Comparison of ENCODE assay signal across 9 cellular contexts in genomic region chr4:3767569-3768288, GRCh38. TPM values are rescaled to one million over a fixed set of nuclear protein-coding genes. Genes with fewer than 3 reads are reported as not detected.
A peak's percentile ranks its signal among the peaks of the same experiment; 100 is the strongest.
DNase-seq lines count a peak whose midpoint lies in the region; ATAC-seq and TF ChIP-seq lines count a peak whose summit lies in the region.
"Had no signal": no experiment of that assay in that cellular context is flagged by ENCODE, and none has a peak within 500 bp of the region (broad histone marks: within the 10 kb centered on the region; RNA-seq: fewer than 3 reads in every experiment).

No MANE protein-coding gene starts in this region.

- H3K9me3 Mint-ChIP-seq in activated naive CD8-positive, alpha-beta T cell treated with anti-CD3 and anti-CD28 coated beads, Interleukin-2, amount 50 U/mL, for 24 hours: no peaks in the 10 kb centered on the region

- no peak overlapping the region for H3K4me3 ChIP-seq in prostate gland

- H3K4me1 ChIP-seq in prostate gland (replicated peaks): no peaks in the 10 kb centered on the region

- peak; percentile 32 for DNase-seq in stimulated activated CD4-positive, alpha-beta T cell treated with anti-CD3 and anti-CD28 coated beads, Interleukin-15, amount 100 ng/mL, for 24 hours
- no peak for DNase-seq in stimulated activated CD4-positive, alpha-beta T cell treated with anti-CD3 and anti-CD28 coated beads, Interleukin-4, amount 100 ng/mL, for 24 hours
- no peak for DNase-seq in activated naive CD8-positive, alpha-beta T cell treated with anti-CD3 and anti-CD28 coated beads, Interleukin-2, amount 50 U/mL, for 24 hours
- DNase-seq in left kidney (ENCODE audit: low read depth, low spot score) (peak; percentile 84), medulla oblongata (ENCODE audit: extremely low spot score) (no peak), retina (no peak), prostate gland (ENCODE audit: low spot score) (no peak)

- H3K9me3 ChIP-seq in prostate gland: no peaks in the 10 kb centered on the region

- peaks cover 1% of the 10 kb centered on the region for H3K36me3 Mint-ChIP-seq in activated naive CD8-positive, alpha-beta T cell treated with anti-CD3 and anti-CD28 coated beads, Interleukin-2, amount 50 U/mL, for 24 hours (ENCODE audit: low read depth)

- H3K27ac Mint-ChIP-seq in activated naive CD8-positive, alpha-beta T cell treated with anti-CD3 and anti-CD28 coated beads, Interleukin-2, amount 50 U/mL, for 24 hours: no peak overlapping the region

- intact Hi-C loops in prostate gland (cut with DNase I): no loop called here

- no peak for ATAC-seq in activated naive CD8-positive, alpha-beta T cell treated with anti-CD3 and anti-CD28 coated beads, Interleukin-2, amount 50 U/mL, for 24 hours
- ATAC-seq in HG02759 (IDR thresholded peaks at IDR 0.05; ENCODE audit: unreplicated experiment): no peak
- ATAC-seq: right cardiac atrium had no signal

- peak in 1 of 4 experiments; percentile 21 for TF ChIP-seq CTCF in prostate gland (IDR thresholded peaks at IDR 0.05)

- no peak for TF ChIP-seq POLR2A in prostate gland (IDR thresholded peaks at IDR 0.05)

- H3K4me3 Mint-ChIP-seq in activated naive CD8-positive, alpha-beta T cell treated with anti-CD3 and anti-CD28 coated beads, Interleukin-2, amount 50 U/mL, for 24 hours: peak overlapping the region; percentile 35

- 15% methylated on average over 37 of the region's 58 CpGs for WGBS in prostate gland

- peaks cover 6% of the 10 kb centered on the region for H3K27me3 ChIP-seq in prostate gland (replicated peaks; ENCODE audit: insufficient read depth)

- peaks cover 31% of the 10 kb centered on the region for H3K27me3 Mint-ChIP-seq in activated naive CD8-positive, alpha-beta T cell treated with anti-CD3 and anti-CD28 coated beads, Interleukin-2, amount 50 U/mL, for 24 hours

- no peak overlapping the region for H3K27ac ChIP-seq in prostate gland

- no peaks in the 10 kb centered on the region for H3K36me3 ChIP-seq in prostate gland

- peaks cover 7% of the 10 kb centered on the region for H3K4me1 Mint-ChIP-seq in activated naive CD8-positive, alpha-beta T cell treated with anti-CD3 and anti-CD28 coated beads, Interleukin-2, amount 50 U/mL, for 24 hours

RNA-seq across cellular contexts. Expression of gene ADRA2C, which starts 1.5 kb away (rescaled TPM):
- total RNA-seq in prostate gland: 10 to 100 TPM in 1 of 2 donors, under 1 TPM in 1; 0.59 to 28.6 TPM

Comparison
In these comparisons a context has a peak if more than half of its experiments do, and no peak if none do; other contexts are left out.
1. DNase-seq: peak in stimulated activated CD4-positive, alpha-beta T cell treated with anti-CD3 and anti-CD28 coated beads, Interleukin-15, amount 100 ng/mL, for 24 hours (single experiment) and left kidney (single experiment); none in stimulated activated CD4-positive, alpha-beta T cell treated with anti-CD3 and anti-CD28 coated beads, Interleukin-4, amount 100 ng/mL, for 24 hours (single experiment), activated naive CD8-positive, alpha-beta T cell treated with anti-CD3 and anti-CD28 coated beads, Interleukin-2, amount 50 U/mL, for 24 hours (single experiment), medulla oblongata (single experiment), retina (single experiment) and prostate gland (single experiment).